In the genomic region with DNA sequence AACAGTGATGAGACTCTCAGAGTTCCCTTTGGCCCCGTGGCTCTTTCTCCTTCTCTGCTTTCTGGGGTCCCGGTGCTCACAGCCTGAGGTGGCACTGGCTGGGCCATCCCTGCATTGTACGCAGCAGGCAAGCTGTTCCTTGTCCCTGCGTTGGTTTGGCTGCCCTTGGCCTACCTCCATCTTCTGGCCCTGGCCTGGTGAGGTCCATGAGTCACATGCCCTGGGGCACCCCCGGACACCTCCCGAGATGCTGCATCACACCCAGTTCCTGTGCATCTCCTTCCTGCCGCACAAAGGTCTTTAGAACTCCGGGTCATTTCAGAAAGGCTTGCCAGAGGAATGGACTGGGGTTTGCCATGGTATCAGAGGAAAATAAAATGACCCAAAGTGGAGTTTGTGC, we compare ENCODE assay signal across 28 cellular contexts. TPM values are rescaled to one million over a fixed set of nuclear protein-coding genes. Genes with fewer than 3 reads are reported as not detected.
DNase-seq lines count a peak whose midpoint lies in the region; ATAC-seq, FAIRE-seq and TF ChIP-seq lines count a peak whose summit lies in the region.
"Had no signal": no experiment of that assay in that cellular context is flagged by ENCODE, and none has a peak within 500 bp of the region (broad histone marks: within the 10 kb centered on the region; RNA-seq: fewer than 3 reads in every experiment).

No MANE protein-coding gene starts in this region.

- no TSS peak for BruUV-seq in PC-9 (replicated peaks; lab: Mats Ljungman, UMichigan)
- no TSS peak for BruUV-seq in HepG2 (replicated peaks; lab: Mats Ljungman, UMichigan)

- H3K36me3 ChIP-seq in PC-9 (ENCODE audit: low read depth) (peaks cover 17% of the 10 kb centered on the region; the same call in 1 of the 2 replicates), HepG2 (replicated peaks in 1 of 2; ENCODE audit: control insufficient read depth in 1 of 2, insufficient read depth in 2 of 2, low read length in 2 of 2) (peaks cover 32 to 65% of the 10 kb centered on the region in 2 experiments)
- H3K36me3 ChIP-seq: uterus had no signal

- no peak for TF ChIP-seq EP300 in HepG2 (IDR thresholded peaks at IDR 0.05; ENCODE audit: low read depth in 2 of 2, low read length in 2 of 2)
- no peak for TF ChIP-seq EP300 in HepG2 (CRISPR knock-in tag; IDR thresholded peaks at IDR 0.05; ENCODE audit: borderline replicate concordance)

- H3K27ac ChIP-seq in PC-9 (peak overlapping the region; percentile 67), HepG2 (ENCODE audit: extremely low read length, insufficient read depth, low read length) (no peak overlapping the region)
- H3K27ac ChIP-seq: C4-2B, cardiac muscle cell, epithelial cell of prostate, hepatocyte, lower lobe of right lung, right atrium auricular region, uterus had no signal

- H3K79me2 ChIP-seq in PC-9 (ENCODE audit: low read depth), result no peaks in the 10 kb centered on the region
- H3K79me2 ChIP-seq in HepG2 (ENCODE audit: insufficient read depth, low read length), result no peaks in the 10 kb centered on the region
- H3K79me2 ChIP-seq: hepatocyte had no signal

- H3K27me3 ChIP-seq in PC-9 (ENCODE audit: insufficient read depth, low read depth), result no peaks in the 10 kb centered on the region
- no peaks in the 10 kb centered on the region for H3K27me3 ChIP-seq in HepG2 (ENCODE audit: control insufficient read depth in 1 of 2, insufficient read depth in 2 of 2, low read length in 2 of 2)
- H3K27me3 ChIP-seq: cardiac muscle cell, hepatocyte, right atrium auricular region, uterus had no signal

- CTCF ChIA-PET in PC-9 (lab: Charles Lee), result interaction anchor here (0.6 kb wide), 2 partner anchors 310 to 372 kb away, joined by 3 read pairs; no protein-coding TSS in a partner anchor
- CTCF ChIA-PET in HepG2 (lab: Yijun Ruan, JAX; ENCODE audit: low intra/inter-chr PET ratio, low total read pairs), result no interaction called here

- no peak overlapping the region for H3K9ac ChIP-seq in HepG2 (ENCODE audit: insufficient read depth, low read depth, low read length)

- H3K9me3 ChIP-seq in PC-9 (ENCODE audit: insufficient read depth, low read depth), result no peaks in the 10 kb centered on the region
- H3K9me3 ChIP-seq in HepG2 (ENCODE audit: low read length), result no peaks in the 10 kb centered on the region
- H3K9me3 ChIP-seq: lower lobe of right lung, right atrium auricular region, uterus had no signal

- DNase-seq in activated naive CD8-positive, alpha-beta T cell treated with anti-CD3 and anti-CD28 coated beads, Interleukin-2, amount 50 U/mL, for 24 hours, result no peak
- DNase-seq in activated naive CD8-positive, alpha-beta T cell treated with anti-CD3 and anti-CD28 coated beads for 36 hours, result no peak
- DNase-seq in PC-9 (peak; percentile 96), HepG2 (ENCODE audit: low spot score) (no peak), ACHN (no peak)
- DNase-seq in activated CD4-positive, CD25-positive, alpha-beta regulatory T cell treated with anti-CD3 and anti-CD28 coated beads, Interleukin-2, amount 50 U/mL, for 72 hours, result no peak
- DNase-seq: activated CD8-positive, alpha-beta memory T cell treated with anti-CD3 and anti-CD28 coated beads, Interleukin-2, amount 50 U/mL, for 4 hours; activated effector memory CD4-positive, alpha-beta T cell treated with anti-CD3 and anti-CD28 coated beads, Interleukin-2, amount 50 U/mL, for 16 hours; amniotic stem cell; foreskin melanocyte; GDM1; Kasumi-1; lower lobe of right lung; NCI-H1105 treated with DMSO at 0.1 percent for 48 hours; NCI-H2081 treated with DMSO at 0.1 percent for 48 hours; NCI-H524 treated with DMSO at 0.1 percent for 48 hours; SHP77; stimulated activated CD4-positive, alpha-beta T cell treated with anti-CD3 and anti-CD28 coated beads, Interleukin-15, amount 100 ng/mL, for 24 hours; uterus had no signal

- no peak for TF ChIP-seq POLR2A in HepG2 (IDR thresholded peaks at IDR 0.05; ENCODE audit: insufficient read depth in 1 of 2, low read depth in 2 of 2, low read length in 2 of 2)
- no peak for TF ChIP-seq POLR2A in GM18505 (IDR thresholded peaks at IDR 0.05; ENCODE audit: borderline replicate concordance, extremely low read depth, insufficient read depth, insufficient read length)

- H3K4me1 ChIP-seq in PC-9 (replicated peaks; ENCODE audit: insufficient read depth), result peaks cover 39% of the 10 kb centered on the region
- no peaks in the 10 kb centered on the region for H3K4me1 ChIP-seq in HepG2 (ENCODE audit: insufficient read depth, low read length)
- H3K4me1 ChIP-seq: lower lobe of right lung, right atrium auricular region, uterus had no signal

- peaks cover 38% of the 10 kb centered on the region for H3F3A ChIP-seq in PC-9 (ENCODE audit: insufficient read depth, low read depth)

- H3K4me3 Mint-ChIP-seq in activated naive CD8-positive, alpha-beta T cell treated with anti-CD3 and anti-CD28 coated beads, Interleukin-2, amount 50 U/mL, for 24 hours, result no peak overlapping the region
- H3K4me3 Mint-ChIP-seq in activated naive CD8-positive, alpha-beta T cell treated with anti-CD3 and anti-CD28 coated beads for 36 hours, result no peak overlapping the region
- H3K4me3 Mint-ChIP-seq: dendritic cell treated with granulocyte-macrophage colony-stimulating factor and Interleukin-4, amounts not matched to agents 40 ng/mL and 50 ng/mL, for 4 days had no signal

- no peak for TF ChIP-seq RAD21 in HepG2 (CRISPR knock-in tag; IDR thresholded peaks at IDR 0.05)

- no peaks in the 10 kb centered on the region for H3K27me3 Mint-ChIP-seq in activated naive CD8-positive, alpha-beta T cell treated with anti-CD3 and anti-CD28 coated beads, Interleukin-2, amount 50 U/mL, for 24 hours
- no peaks in the 10 kb centered on the region for H3K27me3 Mint-ChIP-seq in activated naive CD8-positive, alpha-beta T cell treated with anti-CD3 and anti-CD28 coated beads for 36 hours
- H3K27me3 Mint-ChIP-seq: dendritic cell treated with granulocyte-macrophage colony-stimulating factor and Interleukin-4, amounts not matched to agents 40 ng/mL and 50 ng/mL, for 4 days had no signal

- peaks cover 21% of the 10 kb centered on the region for H3K36me3 Mint-ChIP-seq in activated naive CD8-positive, alpha-beta T cell treated with anti-CD3 and anti-CD28 coated beads, Interleukin-2, amount 50 U/mL, for 24 hours (ENCODE audit: low read depth)
- peaks cover 13% of the 10 kb centered on the region for H3K36me3 Mint-ChIP-seq in activated naive CD8-positive, alpha-beta T cell treated with anti-CD3 and anti-CD28 coated beads for 36 hours

- no peak for TF ChIP-seq CTCF in PC-9 (conservative IDR thresholded peaks at IDR 0.05)
- no peak for TF ChIP-seq CTCF in HepG2 (CRISPR knock-in tag; IDR thresholded peaks at IDR 0.05)

- H3K27ac Mint-ChIP-seq in activated naive CD8-positive, alpha-beta T cell treated with anti-CD3 and anti-CD28 coated beads, Interleukin-2, amount 50 U/mL, for 24 hours, result no peak overlapping the region
- H3K27ac Mint-ChIP-seq in activated naive CD8-positive, alpha-beta T cell treated with anti-CD3 and anti-CD28 coated beads for 36 hours, result no peak overlapping the region
- H3K27ac Mint-ChIP-seq: dendritic cell treated with granulocyte-macrophage colony-stimulating factor and Interleukin-4, amounts not matched to agents 40 ng/mL and 50 ng/mL, for 4 days had no signal

- no peak for FAIRE-seq in HepG2 (lab: Jason Lieb, UNC)

- WGBS in HepG2 (ENCODE audit: low lambda C conversion rate), result 95% methylated on average over 8 of the region's 8 CpGs

- H3K4me2 ChIP-seq in PC-9 (peak overlapping the region; percentile 51), HepG2 (ENCODE audit: low read depth, low read length) (no peak overlapping the region)
- H3K4me2 ChIP-seq: hepatocyte had no signal

- H3K4me1 Mint-ChIP-seq in activated naive CD8-positive, alpha-beta T cell treated with anti-CD3 and anti-CD28 coated beads, Interleukin-2, amount 50 U/mL, for 24 hours, result no peaks in the 10 kb centered on the region
- H3K4me1 Mint-ChIP-seq in activated naive CD8-positive, alpha-beta T cell treated with anti-CD3 and anti-CD28 coated beads for 36 hours, result no peaks in the 10 kb centered on the region

- no peaks in the 10 kb centered on the region for H3K9me2 ChIP-seq in PC-9 (ENCODE audit: insufficient read depth)

- POLR2A ChIA-PET in PC-9 (lab: Charles Lee; ENCODE audit: unreplicated experiment), result interaction anchor here (0.6 to 0.7 kb wide), 2 partner anchors 22 to 27 kb away, joined by 3 read pairs; a partner anchor contains a TSS
- POLR2A ChIA-PET in HepG2 (lab: Yijun Ruan, JAX), result no interaction called here

- peak; percentile 14 for ATAC-seq in activated naive CD8-positive, alpha-beta T cell treated with anti-CD3 and anti-CD28 coated beads, Interleukin-2, amount 50 U/mL, for 24 hours
- ATAC-seq in esophagus mucosa, result peak; percentile 68
- no peak for ATAC-seq in HepG2
- ATAC-seq in GM18505 (IDR thresholded peaks at IDR 0.05; ENCODE audit: unreplicated experiment), result no peak
- ATAC-seq: lower lobe of right lung had no signal

- intact Hi-C loops in PC-9 (cut with micrococcal nuclease; ENCODE audit: unreplicated experiment) (no loop called here), HepG2 (cut with micrococcal nuclease; ENCODE audit: unreplicated experiment) (no loop called here)

- in situ Hi-C loops in HepG2 (cut with HindIII; ENCODE audit: extremely low pct_ligation_motif_present, low pct_unique_long_range_greater_than_20kb), result no loop called here
- in situ Hi-C loops in ACHN (cut with HindIII; ENCODE audit: low pct_ligation_motif_present, low pct_unique_long_range_greater_than_20kb, low sequenced_read_pairs), result no loop called here

- H3K4me3 ChIP-seq in PC-9 (no peak overlapping the region), HepG2 (replicated peaks in 1 of 3; ENCODE audit: insufficient read depth in 1 of 3, low read depth in 2 of 3, low read length in 3 of 3) (no peak overlapping the region)
- H3K4me3 ChIP-seq: cardiac muscle cell, hepatocyte, lower lobe of right lung, right atrium auricular region, uterus had no signal

- no peaks in the 10 kb centered on the region for H3K9me3 Mint-ChIP-seq in activated naive CD8-positive, alpha-beta T cell treated with anti-CD3 and anti-CD28 coated beads, Interleukin-2, amount 50 U/mL, for 24 hours
- no peaks in the 10 kb centered on the region for H3K9me3 Mint-ChIP-seq in activated naive CD8-positive, alpha-beta T cell treated with anti-CD3 and anti-CD28 coated beads for 36 hours
- H3K9me3 Mint-ChIP-seq: dendritic cell treated with granulocyte-macrophage colony-stimulating factor and Interleukin-4, amounts not matched to agents 40 ng/mL and 50 ng/mL, for 4 days had no signal

- H4K20me1 ChIP-seq in PC-9 (ENCODE audit: insufficient read depth) (no peaks in the 10 kb centered on the region), HepG2 (ENCODE audit: insufficient read depth, low read length) (no peaks in the 10 kb centered on the region; the same call in 1 of the 2 replicates)

- H2AFZ ChIP-seq in PC-9 (no peak overlapping the region), HepG2 (ENCODE audit: low read length) (no peak overlapping the region)
- H2AFZ ChIP-seq: hepatocyte had no signal

RNA-seq across cellular contexts. Expression of a gene that starts 9.5 kb away (rescaled TPM):
- total RNA-seq in activated naive CD8-positive, alpha-beta T cell treated with anti-CD3 and anti-CD28 coated beads for 36 hours, result under 1 TPM; 0.24 to 0.68 TPM
- total RNA-seq in PC-9 (2021) (21.8 and 23.0 TPM in 2 replicates), esophagus mucosa (0.32 TPM), HepG2 (2016; rRNA removed; fragmentation: Illumina TruSeq; extraction: Trizol) (34.2 and 35.2 TPM in 2 replicates)
- total RNA-seq in HepG2 (2016; cell fraction: cytosol; rRNA removed; fragmentation: Illumina TruSeq; extraction: Trizol; ENCODE audit: low read depth), result 19.8 and 21.5 TPM in 2 replicates
- total RNA-seq in HepG2 (2016; cell fraction: insoluble cytoplasmic fraction; rRNA removed; fragmentation: Illumina TruSeq; extraction: Trizol), result 36.3 and 38.2 TPM in 2 replicates
- 19.3 and 19.9 TPM in 2 replicates for total RNA-seq in HepG2 (2016; cell fraction: membrane; rRNA removed; fragmentation: Illumina TruSeq; extraction: Trizol)
- total RNA-seq in HepG2 (2016; cell fraction: nucleus; rRNA removed; fragmentation: Illumina TruSeq; extraction: Trizol), result 23.5 and 24.0 TPM in 2 replicates
- polyA plus RNA-seq in HepG2 (2011; rRNA removed), result 32.9 and 33.0 TPM in 2 replicates
- 14.0 and 21.3 TPM in 2 replicates for polyA plus RNA-seq in HepG2 (2011; cell fraction: cytosol; rRNA removed)
- polyA plus RNA-seq in HepG2 (2011; cell fraction: nucleus; rRNA removed), result 86.1 and 93.8 TPM in 2 replicates
- polyA plus RNA-seq in HepG2 (2012), result 18.7 and 23.6 TPM in 2 replicates
- 18.2 and 18.9 TPM in 2 replicates for polyA plus RNA-seq in HepG2 (2016; cell fraction: cytosol; fragmentation: Illumina TruSeq; extraction: Trizol; ENCODE audit: low read depth)
- polyA plus RNA-seq in HepG2 (2016; cell fraction: insoluble cytoplasmic fraction; fragmentation: Illumina TruSeq; extraction: Trizol; ENCODE audit: low read depth), result 33.4 and 34.7 TPM in 2 replicates
- polyA plus RNA-seq in HepG2 (2016; cell fraction: membrane; fragmentation: Illumina TruSeq; extraction: Trizol; ENCODE audit: low read depth), result 14.3 and 21.1 TPM in 2 replicates
- polyA plus RNA-seq in HepG2 (2016; cell fraction: nucleus; fragmentation: Illumina TruSeq; extraction: Trizol; ENCODE audit: insufficient read depth, low read depth), result 56.7 and 59.1 TPM in 2 replicates
- polyA minus RNA-seq in HepG2 (2011; rRNA and poly(A)+ RNA removed; ENCODE audit: low replicate concordance), result 2.7 and 14.8 TPM in 2 replicates
- polyA minus RNA-seq in HepG2 (2011; cell fraction: cytosol; rRNA and poly(A)+ RNA removed), result 5.5 and 6.4 TPM in 2 replicates
- polyA minus RNA-seq in HepG2 (2011; cell fraction: nucleus; rRNA and poly(A)+ RNA removed), result 14.0 and 15.7 TPM in 2 replicates

RNA-seq across cellular contexts. Expression of a gene that starts 22.5 kb away (rescaled TPM):
- total RNA-seq in activated naive CD8-positive, alpha-beta T cell treated with anti-CD3 and anti-CD28 coated beads for 36 hours, result 10 to 100 TPM; 11.6 to 13.3 TPM
- total RNA-seq in PC-9 (2021) (82.0 and 98.8 TPM in 2 replicates), esophagus mucosa (4.7 TPM), HepG2 (2016; rRNA removed; fragmentation: Illumina TruSeq; extraction: Trizol) (147 and 174 TPM in 2 replicates)
- total RNA-seq in HepG2 (2016; cell fraction: cytosol; rRNA removed; fragmentation: Illumina TruSeq; extraction: Trizol; ENCODE audit: low read depth), result 53.8 and 58.2 TPM in 2 replicates
- 157 and 177 TPM in 2 replicates for total RNA-seq in HepG2 (2016; cell fraction: insoluble cytoplasmic fraction; rRNA removed; fragmentation: Illumina TruSeq; extraction: Trizol)
- total RNA-seq in HepG2 (2016; cell fraction: membrane; rRNA removed; fragmentation: Illumina TruSeq; extraction: Trizol), result 56.7 and 63.7 TPM in 2 replicates
- total RNA-seq in HepG2 (2016; cell fraction: nucleus; rRNA removed; fragmentation: Illumina TruSeq; extraction: Trizol), result 55.4 and 59.6 TPM in 2 replicates
- 114 and 117 TPM in 2 replicates for polyA plus RNA-seq in HepG2 (2011; rRNA removed)
- polyA plus RNA-seq in HepG2 (2011; cell fraction: cytosol; rRNA removed), result 87.7 and 112 TPM in 2 replicates
- 78.9 and 79.1 TPM in 2 replicates for polyA plus RNA-seq in HepG2 (2011; cell fraction: nucleus; rRNA removed)
- polyA plus RNA-seq in HepG2 (2012), result 97.2 and 132 TPM in 2 replicates
- polyA plus RNA-seq in HepG2 (2016; cell fraction: cytosol; fragmentation: Illumina TruSeq; extraction: Trizol; ENCODE audit: low read depth), result 63.2 and 71.4 TPM in 2 replicates
- 204 and 206 TPM in 2 replicates for polyA plus RNA-seq in HepG2 (2016; cell fraction: insoluble cytoplasmic fraction; fragmentation: Illumina TruSeq; extraction: Trizol; ENCODE audit: low read depth)
- polyA plus RNA-seq in HepG2 (2016; cell fraction: membrane; fragmentation: Illumina TruSeq; extraction: Trizol; ENCODE audit: low read depth), result 50.8 and 59.5 TPM in 2 replicates
- 122 and 123 TPM in 2 replicates for polyA plus RNA-seq in HepG2 (2016; cell fraction: nucleus; fragmentation: Illumina TruSeq; extraction: Trizol; ENCODE audit: insufficient read depth, low read depth)
- polyA minus RNA-seq in HepG2 (2011; rRNA and poly(A)+ RNA removed; ENCODE audit: low replicate concordance), result 18.9 and 75.8 TPM in 2 replicates
- 33.0 and 38.4 TPM in 2 replicates for polyA minus RNA-seq in HepG2 (2011; cell fraction: cytosol; rRNA and poly(A)+ RNA removed)
- polyA minus RNA-seq in HepG2 (2011; cell fraction: nucleus; rRNA and poly(A)+ RNA removed), result 20.5 and 29.8 TPM in 2 replicates

RNA-seq across cellular contexts. Expression of a gene that starts 33.7 kb away (rescaled TPM):
- total RNA-seq in activated naive CD8-positive, alpha-beta T cell treated with anti-CD3 and anti-CD28 coated beads for 36 hours, result 10 to 100 TPM; 27.7 to 30.0 TPM
- total RNA-seq in PC-9 (2021), result 45.3 and 51.1 TPM in 2 replicates
- total RNA-seq in esophagus mucosa, result 11.4 TPM
- 21.2 and 29.4 TPM in 2 replicates for total RNA-seq in HepG2 (2016; rRNA removed; fragmentation: Illumina TruSeq; extraction: Trizol)
- total RNA-seq in HepG2 (2016; cell fraction: cytosol; rRNA removed; fragmentation: Illumina TruSeq; extraction: Trizol; ENCODE audit: low read depth), result 26.2 and 36.6 TPM in 2 replicates
- total RNA-seq in HepG2 (2016; cell fraction: insoluble cytoplasmic fraction; rRNA removed; fragmentation: Illumina TruSeq; extraction: Trizol), result 15.6 and 27.3 TPM in 2 replicates
- total RNA-seq in HepG2 (2016; cell fraction: membrane; rRNA removed; fragmentation: Illumina TruSeq; extraction: Trizol), result 15.4 and 17.8 TPM in 2 replicates
- total RNA-seq in HepG2 (2016; cell fraction: nucleus; rRNA removed; fragmentation: Illumina TruSeq; extraction: Trizol), result 19.6 and 24.7 TPM in 2 replicates
- 5.0 and 5.4 TPM in 2 replicates for polyA plus RNA-seq in HepG2 (2011; rRNA removed)
- 2.3 and 3.5 TPM in 2 replicates for polyA plus RNA-seq in HepG2 (2011; cell fraction: cytosol; rRNA removed)
- polyA plus RNA-seq in HepG2 (2011; cell fraction: nucleus; rRNA removed), result 15.5 and 19.7 TPM in 2 replicates
- polyA plus RNA-seq in HepG2 (2012), result 20.2 and 32.1 TPM in 2 replicates
- polyA plus RNA-seq in HepG2 (2016; cell fraction: cytosol; fragmentation: Illumina TruSeq; extraction: Trizol; ENCODE audit: low read depth), result 8.6 and 9.4 TPM in 2 replicates
- 14.8 and 18.5 TPM in 2 replicates for polyA plus RNA-seq in HepG2 (2016; cell fraction: insoluble cytoplasmic fraction; fragmentation: Illumina TruSeq; extraction: Trizol; ENCODE audit: low read depth)
- polyA plus RNA-seq in HepG2 (2016; cell fraction: membrane; fragmentation: Illumina TruSeq; extraction: Trizol; ENCODE audit: low read depth), result 8.0 and 9.0 TPM in 2 replicates
- polyA plus RNA-seq in HepG2 (2016; cell fraction: nucleus; fragmentation: Illumina TruSeq; extraction: Trizol; ENCODE audit: insufficient read depth, low read depth), result 36.0 and 46.1 TPM in 2 replicates
- polyA minus RNA-seq in HepG2 (2011; rRNA and poly(A)+ RNA removed; ENCODE audit: low replicate concordance), result 10.9 and 13.8 TPM in 2 replicates
- polyA minus RNA-seq in HepG2 (2011; cell fraction: cytosol; rRNA and poly(A)+ RNA removed), result 5.9 and 8.4 TPM in 2 replicates
- polyA minus RNA-seq in HepG2 (2011; cell fraction: nucleus; rRNA and poly(A)+ RNA removed), result 9.9 and 14.9 TPM in 2 replicates

RNA-seq across cellular contexts. Expression of a gene that starts 48.6 kb away (rescaled TPM):
- not detected for total RNA-seq in activated naive CD8-positive, alpha-beta T cell treated with anti-CD3 and anti-CD28 coated beads for 36 hours
- total RNA-seq in PC-9 (2021), result 17.3 and 21.3 TPM in 2 replicates
- total RNA-seq in esophagus mucosa, result 64.4 TPM
- total RNA-seq in HepG2 (2016; rRNA removed; fragmentation: Illumina TruSeq; extraction: Trizol), result 18.0 and 23.9 TPM in 2 replicates
- 7.4 and 7.5 TPM in 2 replicates for total RNA-seq in HepG2 (2016; cell fraction: cytosol; rRNA removed; fragmentation: Illumina TruSeq; extraction: Trizol; ENCODE audit: low read depth)
- total RNA-seq in HepG2 (2016; cell fraction: insoluble cytoplasmic fraction; rRNA removed; fragmentation: Illumina TruSeq; extraction: Trizol), result 18.2 and 22.3 TPM in 2 replicates
- total RNA-seq in HepG2 (2016; cell fraction: membrane; rRNA removed; fragmentation: Illumina TruSeq; extraction: Trizol), result 9.6 and 12.0 TPM in 2 replicates
- total RNA-seq in HepG2 (2016; cell fraction: nucleus; rRNA removed; fragmentation: Illumina TruSeq; extraction: Trizol), result 6.4 and 6.7 TPM in 2 replicates
- polyA plus RNA-seq in HepG2 (2011; rRNA removed), result 20.7 and 25.6 TPM in 2 replicates
- polyA plus RNA-seq in HepG2 (2011; cell fraction: cytosol; rRNA removed), result 6.7 and 11.7 TPM in 2 replicates
- polyA plus RNA-seq in HepG2 (2011; cell fraction: nucleus; rRNA removed), result 8.3 and 9.2 TPM in 2 replicates
- 5.3 and 10.3 TPM in 2 replicates for polyA plus RNA-seq in HepG2 (2012)
- 17.0 and 17.7 TPM in 2 replicates for polyA plus RNA-seq in HepG2 (2016; cell fraction: cytosol; fragmentation: Illumina TruSeq; extraction: Trizol; ENCODE audit: low read depth)
- polyA plus RNA-seq in HepG2 (2016; cell fraction: insoluble cytoplasmic fraction; fragmentation: Illumina TruSeq; extraction: Trizol; ENCODE audit: low read depth), result 33.9 and 41.5 TPM in 2 replicates
- polyA plus RNA-seq in HepG2 (2016; cell fraction: membrane; fragmentation: Illumina TruSeq; extraction: Trizol; ENCODE audit: low read depth), result 18.7 and 22.5 TPM in 2 replicates
- 19.8 and 24.6 TPM in 2 replicates for polyA plus RNA-seq in HepG2 (2016; cell fraction: nucleus; fragmentation: Illumina TruSeq; extraction: Trizol; ENCODE audit: insufficient read depth, low read depth)
- polyA minus RNA-seq in HepG2 (2011; rRNA and poly(A)+ RNA removed; ENCODE audit: low replicate concordance), result 1.6 and 2.1 TPM in 2 replicates
- 3.0 and 3.5 TPM in 2 replicates for polyA minus RNA-seq in HepG2 (2011; cell fraction: cytosol; rRNA and poly(A)+ RNA removed)
- polyA minus RNA-seq in HepG2 (2011; cell fraction: nucleus; rRNA and poly(A)+ RNA removed), result 2.4 and 4.7 TPM in 2 replicates
- total RNA-seq: cardiac muscle cell had no signal
- polyA plus RNA-seq: cardiac muscle cell had no signal

RNA-seq across cellular contexts. Expression of a gene that starts 50.5 kb away (rescaled TPM):
- under 1 TPM in 1 of 2 experiments, not detected in 1; 0.39 TPM for total RNA-seq in activated naive CD8-positive, alpha-beta T cell treated with anti-CD3 and anti-CD28 coated beads for 36 hours
- total RNA-seq in PC-9 (2021) (2.2 and 4.1 TPM in 2 replicates), esophagus mucosa (0.24 TPM), HepG2 (2016; rRNA removed; fragmentation: Illumina TruSeq; extraction: Trizol) (0.49 TPM in 1 of 2 replicates, not detected in the other)
- total RNA-seq in HepG2 (2016; cell fraction: cytosol; rRNA removed; fragmentation: Illumina TruSeq; extraction: Trizol; ENCODE audit: low read depth), result not detected in 2 replicates
- total RNA-seq in HepG2 (2016; cell fraction: insoluble cytoplasmic fraction; rRNA removed; fragmentation: Illumina TruSeq; extraction: Trizol), result 0.82 TPM in 1 of 2 replicates, not detected in the other
- total RNA-seq in HepG2 (2016; cell fraction: membrane; rRNA removed; fragmentation: Illumina TruSeq; extraction: Trizol), result not detected in 2 replicates
- total RNA-seq in HepG2 (2016; cell fraction: nucleus; rRNA removed; fragmentation: Illumina TruSeq; extraction: Trizol), result 1.8 and 2.2 TPM in 2 replicates
- 2.3 and 2.9 TPM in 2 replicates for polyA plus RNA-seq in HepG2 (2011; rRNA removed)
- polyA plus RNA-seq in HepG2 (2011; cell fraction: cytosol; rRNA removed), result not detected in 2 replicates
- polyA plus RNA-seq in HepG2 (2011; cell fraction: nucleus; rRNA removed), result 1.3 and 2.4 TPM in 2 replicates
- 0.71 and 2.0 TPM in 2 replicates for polyA plus RNA-seq in HepG2 (2012)
- not detected in 2 replicates for polyA plus RNA-seq in HepG2 (2016; cell fraction: cytosol; fragmentation: Illumina TruSeq; extraction: Trizol; ENCODE audit: low read depth)
- not detected in 2 replicates for polyA plus RNA-seq in HepG2 (2016; cell fraction: insoluble cytoplasmic fraction; fragmentation: Illumina TruSeq; extraction: Trizol; ENCODE audit: low read depth)
- polyA plus RNA-seq in HepG2 (2016; cell fraction: membrane; fragmentation: Illumina TruSeq; extraction: Trizol; ENCODE audit: low read depth), result not detected in 2 replicates
- polyA plus RNA-seq in HepG2 (2016; cell fraction: nucleus; fragmentation: Illumina TruSeq; extraction: Trizol; ENCODE audit: insufficient read depth, low read depth), result 5.4 and 6.5 TPM in 2 replicates
- 0.63 and 3.7 TPM in 2 replicates for polyA minus RNA-seq in HepG2 (2011; rRNA and poly(A)+ RNA removed; ENCODE audit: low replicate concordance)
- not detected in 2 replicates for polyA minus RNA-seq in HepG2 (2011; cell fraction: cytosol; rRNA and poly(A)+ RNA removed)
- 3.6 and 6.1 TPM in 2 replicates for polyA minus RNA-seq in HepG2 (2011; cell fraction: nucleus; rRNA and poly(A)+ RNA removed)
- total RNA-seq: cardiac muscle cell, hepatocyte, omental fat pad, right atrium auricular region had no signal

Comparison
In these comparisons a context has a peak if more than half of its experiments do, and no peak if none do; other contexts are left out.
1. ATAC-seq: peak in activated naive CD8-positive, alpha-beta T cell treated with anti-CD3 and anti-CD28 coated beads, Interleukin-2, amount 50 U/mL, for 24 hours (single experiment) and esophagus mucosa (single experiment); none in HepG2 (single experiment) and GM18505 (single experiment).
2. DNase-seq: peak in PC-9 (2 of 2); none in activated naive CD8-positive, alpha-beta T cell treated with anti-CD3 and anti-CD28 coated beads, Interleukin-2, amount 50 U/mL, for 24 hours (single experiment), activated naive CD8-positive, alpha-beta T cell treated with anti-CD3 and anti-CD28 coated beads for 36 hours (single experiment), HepG2 (single experiment), ACHN (single experiment) and activated CD4-positive, CD25-positive, alpha-beta regulatory T cell treated with anti-CD3 and anti-CD28 coated beads, Interleukin-2, amount 50 U/mL, for 72 hours (single experiment).
3. RNA of a gene that starts 9.5 kb away (total RNA-seq): 19.3 to 38.2 TPM in HepG2 and 21.8 to 23.0 TPM in PC-9; 0.24 to 0.68 TPM in activated naive CD8-positive, alpha-beta T cell treated with anti-CD3 and anti-CD28 coated beads for 36 hours and 0.32 TPM in esophagus mucosa (single experiment); every median in the first group is over 10 times any median in the second.